In genomic region chr5:139141841-139142240, GRCh38 we compare ENCODE assay signal across 10 cellular contexts. TPM values are rescaled to one million over a fixed set of nuclear protein-coding genes. Genes with fewer than 3 reads are reported as not detected.
A peak's percentile ranks its signal among the peaks of the same experiment; 100 is the strongest.
DNase-seq lines count a peak whose midpoint lies in the region; ATAC-seq and TF ChIP-seq lines count a peak whose summit lies in the region.
"Had no signal": no experiment of that assay in that cellular context is flagged by ENCODE, and none has a peak within 500 bp of the region (broad histone marks: within the 10 kb centered on the region; RNA-seq: fewer than 3 reads in every experiment).

No MANE protein-coding gene starts in this region.

- no peaks in the 10 kb centered on the region; the same call in 1 of the 2 replicates for H3F3A ChIP-seq in PC-9 (ENCODE audit: insufficient read depth, low read depth)

- H3K9me2 ChIP-seq in PC-9 (ENCODE audit: insufficient read depth): no peaks in the 10 kb centered on the region

- no peak overlapping the region for H3K23ac ChIP-seq in mesenchymal stem cell (ENCODE audit: low read length in 2 of 2)

- peak overlapping the region; percentile 26 for H3K4me2 ChIP-seq in PC-9
- H3K4me2 ChIP-seq in mesenchymal stem cell (ENCODE audit: low read length, poor library complexity, severe bottlenecking): no peak overlapping the region

- H3K79me1 ChIP-seq in mesenchymal stem cell (replicated peaks; ENCODE audit: low read length, poor library complexity, severe bottlenecking): peaks cover 15% of the 10 kb centered on the region

- H2BK12ac ChIP-seq in mesenchymal stem cell (ENCODE audit: low read length in 2 of 2): no peak overlapping the region

- H4K91ac ChIP-seq in mesenchymal stem cell (ENCODE audit: low read length): no peak overlapping the region

- H3K27ac ChIP-seq in PC-9 (no peak overlapping the region), mesenchymal stem cell (ENCODE audit: low read length, poor library complexity, severe bottlenecking) (no peak overlapping the region), testis (peak overlapping the region in 1 of 2 donors; percentile 8)
- H3K27ac ChIP-seq: epithelial cell of prostate had no signal

- no peak overlapping the region for H2BK5ac ChIP-seq in mesenchymal stem cell (ENCODE audit: low read depth, low read length, poor library complexity, severe bottlenecking)

- H3K9me3 ChIP-seq in PC-9 (ENCODE audit: insufficient read depth, low read depth): no peaks in the 10 kb centered on the region
- H3K9me3 ChIP-seq in mesenchymal stem cell (ENCODE audit: control insufficient read depth, low read length): no peaks in the 10 kb centered on the region
- H3K9me3 ChIP-seq in testis: no peaks in the 10 kb centered on the region

- H3K14ac ChIP-seq in mesenchymal stem cell (ENCODE audit: low read length in 2 of 2): no peak overlapping the region

- 93% methylated on average over 2 of the region's 2 CpGs for WGBS in mesenchymal stem cell
- 37 to 41% methylated on average over 2 of the region's 2 CpGs for WGBS in testis, 2 donors

- H2AK5ac ChIP-seq in mesenchymal stem cell (ENCODE audit: low read length, severe bottlenecking): no peak overlapping the region

- TF ChIP-seq POLR2A in testis (IDR thresholded peaks at IDR 0.05): no peak

- H3K9ac ChIP-seq in mesenchymal stem cell (ENCODE audit: low read length): peak overlapping the region; percentile 87

- H3K4ac ChIP-seq in mesenchymal stem cell (ENCODE audit: low read depth in 1 of 2, low read length in 2 of 2): no peak overlapping the region

- POLR2A ChIA-PET in PC-9 (lab: Charles Lee; ENCODE audit: unreplicated experiment): no interaction called here

- peaks cover 7% of the 10 kb centered on the region; the same call in 1 of the 2 replicates for H4K20me1 ChIP-seq in PC-9 (ENCODE audit: insufficient read depth)

- intact Hi-C loops in PC-9 (cut with micrococcal nuclease; ENCODE audit: unreplicated experiment): no loop called here
- intact Hi-C loops in testis (cut with DNase I; ENCODE audit: low total_unique reads): no loop called here

- H3K27me3 ChIP-seq in PC-9 (ENCODE audit: insufficient read depth, low read depth) (no peaks in the 10 kb centered on the region), mesenchymal stem cell (ENCODE audit: control insufficient read depth in 1 of 2, insufficient read depth in 1 of 2, low read length in 2 of 2) (no peaks in the 10 kb centered on the region), testis (no peaks in the 10 kb centered on the region)

- H3K79me2 ChIP-seq in PC-9 (ENCODE audit: low read depth): no peaks in the 10 kb centered on the region

- peaks cover 23% of the 10 kb centered on the region for H3K4me1 ChIP-seq in PC-9 (replicated peaks; ENCODE audit: insufficient read depth)
- H3K4me1 ChIP-seq in mesenchymal stem cell (ENCODE audit: control insufficient read depth, insufficient read depth, low read depth, low read length): peaks cover 12% of the 10 kb centered on the region
- H3K4me1 ChIP-seq in testis: peaks cover 24% of the 10 kb centered on the region

- H3K36me3 ChIP-seq in PC-9 (ENCODE audit: low read depth): no peaks in the 10 kb centered on the region
- no peaks in the 10 kb centered on the region for H3K36me3 ChIP-seq in mesenchymal stem cell (ENCODE audit: control insufficient read depth in 1 of 2, insufficient read depth in 2 of 2, low read depth in 1 of 2, low read length in 2 of 2)
- no peaks in the 10 kb centered on the region for H3K36me3 ChIP-seq in testis (ENCODE audit: low read depth, missing control alignments)

- DNase-seq in PC-9 (peak; percentile 15 to 42), mesenchymal stem cell (no peak), testis (peak; percentile 30), NCI-H2081 (lab: John Stamatoyannopoulos, UW) (no peak)
- DNase-seq: activated T-cell treated with anti-CD3 and anti-CD28 coated beads, Interleukin-2, amount 50 U/mL, for 4 hours had no signal

- ATAC-seq in esophagus mucosa: peak; percentile 9
- ATAC-seq in GM21390 (IDR thresholded peaks at IDR 0.05; ENCODE audit: unreplicated experiment): no peak
- no peak for ATAC-seq in HG03565 (IDR thresholded peaks at IDR 0.05; ENCODE audit: unreplicated experiment)
- ATAC-seq in GM18867 (IDR thresholded peaks at IDR 0.05; ENCODE audit: unreplicated experiment): no peak
- ATAC-seq: activated T-cell treated with anti-CD3 and anti-CD28 coated beads, Interleukin-2, amount 50 U/mL, for 4 hours had no signal

- H2AFZ ChIP-seq in PC-9: no peak overlapping the region
- H2AFZ ChIP-seq in mesenchymal stem cell (ENCODE audit: low read depth, low read length): no peak overlapping the region

- H3K18ac ChIP-seq in mesenchymal stem cell (ENCODE audit: low read depth in 1 of 2, low read length in 2 of 2): peak overlapping the region in 1 of 2 experiments; percentile 6

- no peak for TF ChIP-seq CTCF in PC-9 (conservative IDR thresholded peaks at IDR 0.05)
- no peak for TF ChIP-seq CTCF in testis (IDR thresholded peaks at IDR 0.05)

- no peak overlapping the region for H2BK15ac ChIP-seq in mesenchymal stem cell (ENCODE audit: low read depth, poor library complexity, severe bottlenecking)

- no TSS peak for BruUV-seq in PC-9 (replicated peaks; lab: Mats Ljungman, UMichigan)

- no peak overlapping the region for H3K4me3 ChIP-seq in PC-9
- H3K4me3 ChIP-seq in mesenchymal stem cell (ENCODE audit: insufficient read depth in 1 of 2, low read depth in 1 of 2, low read length in 2 of 2): peak overlapping the region in 1 of 2 experiments; percentile 13
- no peak overlapping the region for H3K4me3 ChIP-seq in testis

- no peak overlapping the region for H2BK120ac ChIP-seq in mesenchymal stem cell (ENCODE audit: low read depth, low read length)

- no peak overlapping the region for H4K8ac ChIP-seq in mesenchymal stem cell (ENCODE audit: low read length)

- CTCF ChIA-PET in PC-9 (lab: Charles Lee): no interaction called here

RNA-seq across cellular contexts. Expression of gene SIL1, which starts 56.3 kb away (rescaled TPM):
- total RNA-seq in PC-9 (2021) (40.4 and 46.5 TPM in 2 replicates), esophagus mucosa (29.3 TPM), testis (10 to 100 TPM; 86.5 to 98.2 TPM)
- polyA plus RNA-seq in mesenchymal stem cell (2013, experiment 1 of 2): 53.2 TPM
- polyA plus RNA-seq in mesenchymal stem cell (2013, experiment 2 of 2): 52.4 TPM
- polyA plus RNA-seq in testis (ENCODE audit: insufficient read depth, low read depth, low replicate concordance): 116 TPM

Comparison
In these comparisons a context has a peak if more than half of its experiments do, and no peak if none do; other contexts are left out.
1. DNase-seq: peak in PC-9 (2 of 2) and testis (single experiment); none in mesenchymal stem cell (single experiment) and NCI-H2081 (0 of 2).